Comparison of ENCODE assay signal across 24 cellular contexts in genomic region chr15:82176528-82176927, GRCh38.
DNase-seq lines count a peak whose midpoint lies in the region; ATAC-seq, FAIRE-seq and TF ChIP-seq lines count a peak whose summit lies in the region.
"Had no signal": no experiment of that assay in that cellular context is flagged by ENCODE, and none has a peak within 500 bp of the region (broad histone marks: within the 10 kb centered on the region; RNA-seq: fewer than 3 reads in every experiment).

No MANE protein-coding gene starts in this region.

- H3K4me1 Mint-ChIP-seq in HFFc6 (ENCODE audit: low read depth) (peaks cover 53% of the 10 kb centered on the region), neural crest cell (no peaks in the 10 kb centered on the region)

- H3K27me3 Mint-ChIP-seq in HFFc6 (ENCODE audit: insufficient read depth) = no peaks in the 10 kb centered on the region
- H3K27me3 Mint-ChIP-seq in neural crest cell (ENCODE audit: low read depth) = no peaks in the 10 kb centered on the region
- H3K27me3 Mint-ChIP-seq: CD4-positive, alpha-beta memory T cell had no signal

- H3K4me3 ChIP-seq in A549 = no peak overlapping the region
- H3K4me3 ChIP-seq in cardiac fibroblast (replicated peaks in 1 of 2; ENCODE audit: low read depth in 2 of 2, low read length in 2 of 2) = no peak overlapping the region
- H3K4me3 ChIP-seq: BLaER1, HAP-1, SJSA1 had no signal

- no peaks in the 10 kb centered on the region for H3K9me3 Mint-ChIP-seq in HFFc6
- H3K9me3 Mint-ChIP-seq in neural crest cell = no peaks in the 10 kb centered on the region
- H3K9me3 Mint-ChIP-seq: CD4-positive, alpha-beta memory T cell had no signal

- H3K4me3 Mint-ChIP-seq in HFFc6 (no peak overlapping the region), neural crest cell (no peak overlapping the region)
- H3K4me3 Mint-ChIP-seq: CD4-positive, alpha-beta memory T cell had no signal

- H3K27ac Mint-ChIP-seq in HFFc6 = peak overlapping the region; percentile 87
- no peak overlapping the region for H3K27ac Mint-ChIP-seq in neural crest cell (ENCODE audit: unreplicated experiment)
- H3K27ac Mint-ChIP-seq: CD4-positive, alpha-beta memory T cell had no signal

- no peak for TF ChIP-seq RAD21 in A549 (conservative IDR thresholded peaks at IDR 0.05 in 1 of 2, IDR thresholded peaks at IDR 0.05 in 1 of 2)

- no peak for FAIRE-seq in A549 (lab: Jason Lieb, UNC)
- FAIRE-seq: GM12891 had no signal

- DNase-seq in A549 (ENCODE audit: low read depth in 1 of 2, low spot score in 1 of 2) = no peak
- DNase-seq in HFFc6 = no peak
- DNase-seq in cardiac fibroblast (ENCODE audit: low read depth in 2 of 2) = no peak
- DNase-seq in neural crest cell (ENCODE audit: low read depth, low spot score) = no peak
- no peak for DNase-seq in foreskin melanocyte
- no peak for DNase-seq in central memory CD4-positive, alpha-beta T cell
- DNase-seq: DMS153, GDM1, NCI-H1417, NCI-H187, NCI-H2107, NCI-H2227 treated with DMSO at 0.1 percent for 48 hours, NCI-H510A treated with DMSO at 0.1 percent for 48 hours, NCI-H82 had no signal

- no peak for TF ChIP-seq POLR2A in A549 (IDR thresholded peaks at IDR 0.05; ENCODE audit: low read length)

- H3K9me3 ChIP-seq in A549 = no peaks in the 10 kb centered on the region
- H3K9me3 ChIP-seq: BLaER1, HAP-1, SJSA1 had no signal

- POLR2A ChIA-PET in A549 (lab: Yijun Ruan, JAX) = no interaction called here

- H3K4me1 ChIP-seq in A549 = peaks cover 14% of the 10 kb centered on the region
- H3K4me1 ChIP-seq: BLaER1 had no signal

- no peak overlapping the region for H3K27ac ChIP-seq in A549
- H3K27ac ChIP-seq: BLaER1, HL-60, KMS-11 had no signal

- CTCF ChIA-PET in A549 (lab: Yijun Ruan, JAX) = interaction anchor here (0.8 to 3.2 kb wide), 5 partner anchors 9 to 68 kb away, joined by 3 to 15 read pairs (median 4); no protein-coding TSS in a partner anchor

- TF ChIP-seq CTCF in A549 (IDR thresholded peaks at IDR 0.05) (no peak), HFFc6 (IDR thresholded peaks at IDR 0.05) (peak; percentile 46), cardiac fibroblast (IDR thresholded peaks at IDR 0.05; ENCODE audit: low read depth, low read length) (peak; percentile 4), neural crest cell (conservative IDR thresholded peaks at IDR 0.05) (peak; percentile 24)

- H3K36me3 Mint-ChIP-seq in HFFc6 (ENCODE audit: low read depth) = no peaks in the 10 kb centered on the region
- H3K36me3 Mint-ChIP-seq in neural crest cell (ENCODE audit: low read depth) = peaks cover 2% of the 10 kb centered on the region

- no peak for TF ChIP-seq EP300 in A549 (IDR thresholded peaks at IDR 0.05)

- 84% methylated on average over 2 of the region's 2 CpGs for WGBS in A549 (ENCODE audit: missing lambda C conversion rate)

- H3K4me2 ChIP-seq in A549 = no peak overlapping the region
- H3K4me2 ChIP-seq: BLaER1, KMS-11 had no signal

- ATAC-seq in A549 (peak; percentile 57 to 66; a peak in 4 of 6 replicates), GM18511 (IDR thresholded peaks at IDR 0.05; ENCODE audit: unreplicated experiment) (no peak), GM19324 (IDR thresholded peaks at IDR 0.05; ENCODE audit: low FRiP score, unreplicated experiment) (no peak)
- ATAC-seq: Panc1 had no signal

TF ChIP-seq in A549, 52 proteins besides CTCF, POLR2A, EP300 and RAD21:
- TF ChIP-seq HOXA7 (CRISPR knock-in tag; IDR thresholded peaks at IDR 0.05) (no peak), NPAS2 (CRISPR knock-in tag; IDR thresholded peaks at IDR 0.05; ENCODE audit: borderline replicate concordance) (no peak), RFX5 (IDR thresholded peaks at IDR 0.05) (no peak), HOXB5 (CRISPR knock-in tag; IDR thresholded peaks at IDR 0.05) (no peak), KDM5A (IDR thresholded peaks at IDR 0.05) (no peak), CHD2 (IDR thresholded peaks at IDR 0.05; ENCODE audit: low read length, partially characterized antibody) (no peak), TFCP2L1 (CRISPR knock-in tag; IDR thresholded peaks at IDR 0.05) (no peak), ATOH8 (CRISPR knock-in tag; IDR thresholded peaks at IDR 0.05; ENCODE audit: low read depth) (no peak), EHMT2 (IDR thresholded peaks at IDR 0.05; ENCODE audit: low read depth) (no peak), HEYL (CRISPR knock-in tag; IDR thresholded peaks at IDR 0.05) (no peak), KDM1A (IDR thresholded peaks at IDR 0.05; ENCODE audit: low read depth) (no peak), PHF8 (IDR thresholded peaks at IDR 0.05; ENCODE audit: borderline replicate concordance, low read depth) (no peak), USF2 (IDR thresholded peaks at IDR 0.05) (no peak), HDAC2 (IDR thresholded peaks at IDR 0.05) (no peak), MAX (IDR thresholded peaks at IDR 0.05) (no peak), CEBPB (IDR thresholded peaks at IDR 0.05) (no peak), CHD4 (IDR thresholded peaks at IDR 0.05; ENCODE audit: borderline replicate concordance) (no peak)

Comparison
In these comparisons a context has a peak if more than half of its experiments do, and no peak if none do; other contexts are left out.
1. ATAC-seq: peak in A549 (2 of 2); none in GM18511 (single experiment) and GM19324 (single experiment).